ENCODE assay signal across 8 cellular contexts in the genomic region with DNA sequence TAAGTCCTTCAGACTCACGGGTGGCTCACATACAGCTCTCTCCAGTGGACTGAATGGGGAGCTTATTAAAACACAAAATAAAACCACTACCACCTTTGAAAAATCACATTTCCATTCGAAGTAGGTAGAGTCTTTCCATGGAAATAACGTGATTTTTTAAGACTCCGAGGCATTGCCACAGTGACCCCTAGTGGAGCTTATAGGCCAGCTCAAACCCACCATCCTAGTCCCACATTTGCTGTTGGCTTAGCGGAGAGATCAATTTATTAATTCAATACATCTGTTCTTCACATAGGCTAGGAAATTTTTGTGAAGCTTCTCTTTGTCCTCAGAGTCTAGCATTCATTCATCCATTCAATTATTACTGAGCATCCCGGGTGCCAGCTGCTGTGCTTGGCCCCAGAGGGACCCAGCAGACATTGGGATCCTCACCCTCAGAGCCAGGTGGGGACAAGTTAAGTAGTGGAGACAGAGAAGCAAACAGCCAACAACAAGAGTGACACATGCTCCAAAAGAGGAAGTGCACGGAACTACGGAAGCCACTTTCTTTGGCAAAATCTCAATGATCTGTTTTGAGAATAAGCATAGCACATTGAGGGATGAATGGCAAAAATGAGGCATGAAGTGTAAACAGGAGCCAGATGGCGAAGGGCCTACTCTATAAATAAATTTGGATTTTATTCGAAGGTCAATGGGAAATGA. TPM values are rescaled to one million over a fixed set of nuclear protein-coding genes. Genes with fewer than 3 reads are reported as not detected.
A peak's percentile ranks its signal among the peaks of the same experiment; 100 is the strongest.
DNase-seq lines count a peak whose midpoint lies in the region; ATAC-seq, FAIRE-seq and TF ChIP-seq lines count a peak whose summit lies in the region.

No MANE protein-coding gene starts in this region.

- ATAC-seq in left lobe of liver (peak; percentile 74), HG02852 (IDR thresholded peaks at IDR 0.05; ENCODE audit: unreplicated experiment) (no peak)

- no peak overlapping the region for H3K9ac ChIP-seq in astrocyte (ENCODE audit: low read length)

- H4K20me1 ChIP-seq in astrocyte (ENCODE audit: insufficient read depth, low read length): no peaks in the 10 kb centered on the region

- no peak overlapping the region for H3K27ac Mint-ChIP-seq in astrocyte (ENCODE audit: unreplicated experiment)

- no peaks in the 10 kb centered on the region for H3K9me3 ChIP-seq in astrocyte (ENCODE audit: insufficient read depth, low read depth, low read length)

- peaks cover 24% of the 10 kb centered on the region for H3K4me1 Mint-ChIP-seq in astrocyte (ENCODE audit: low read depth, unreplicated experiment)

- H3K4me3 ChIP-seq in astrocyte (ENCODE audit: insufficient read depth, low read depth, low read length): no peak overlapping the region

- H3K27me3 ChIP-seq in astrocyte (ENCODE audit: insufficient read depth, low read length): no peaks in the 10 kb centered on the region

- FAIRE-seq in astrocyte (lab: Jason Lieb, UNC): no peak

- H3K27ac ChIP-seq in astrocyte (ENCODE audit: low read depth, low read length): peak overlapping the region; percentile 27

- no peaks in the 10 kb centered on the region for H3K27me3 Mint-ChIP-seq in astrocyte (ENCODE audit: low read depth, unreplicated experiment)

- peak overlapping the region; percentile 28 for H3K4me2 ChIP-seq in astrocyte (ENCODE audit: low read length)

- H3K36me3 ChIP-seq in astrocyte (ENCODE audit: insufficient read depth, low read length): no peaks in the 10 kb centered on the region

- DNase-seq in stimulated activated CD4-positive, alpha-beta T cell treated with anti-CD3 and anti-CD28 coated beads, Interleukin-12 subunit alpha, Interleukin-12 subunit beta, amount 100 ng/mL, for 48 hours (ENCODE audit: low read depth in 2 of 3, low spot score in 1 of 3): peak in 2 of 3 donors; percentile 10 to 20
- DNase-seq in stimulated activated CD4-positive, alpha-beta T cell treated with anti-CD3 and anti-CD28 coated beads, Interleukin-12 subunit alpha, Interleukin-12 subunit beta, amount 100 ng/mL, for 4 hours: no peak
- DNase-seq in NCI-H446 treated with DMSO at 0.1 percent for 48 hours (lab: John Stamatoyannopoulos, UW) (peak; percentile 96), astrocyte (ENCODE audit: low read depth) (peak; percentile 63), left lobe of liver (ENCODE audit: low spot score) (no peak), NCI-H1436 treated with DMSO at 0.1 percent for 48 hours (lab: John Stamatoyannopoulos, UW) (no peak), EL (no peak)

- H3K4me3 Mint-ChIP-seq in astrocyte (ENCODE audit: unreplicated experiment): no peak overlapping the region

- H3K79me2 ChIP-seq in astrocyte (ENCODE audit: insufficient read depth, low read length): no peaks in the 10 kb centered on the region

- H3K4me1 ChIP-seq in astrocyte (ENCODE audit: insufficient read depth, low read length): peaks cover 41% of the 10 kb centered on the region

- no peaks in the 10 kb centered on the region for H3K36me3 Mint-ChIP-seq in astrocyte (ENCODE audit: low read depth, unreplicated experiment)

- H2AFZ ChIP-seq in astrocyte (ENCODE audit: low read depth, low read length): peak overlapping the region; percentile 29

- peak; percentile 58 for TF ChIP-seq CTCF in astrocyte (IDR thresholded peaks at IDR 0.05; ENCODE audit: insufficient read depth, low read depth, low read length)

- peaks cover 13% of the 10 kb centered on the region for H3K9me3 Mint-ChIP-seq in astrocyte (ENCODE audit: unreplicated experiment)

RNA-seq across cellular contexts. Expression of a gene that starts 10.2 kb away (rescaled TPM):
- total RNA-seq in astrocyte: 3.3 and 5.0 TPM in 2 replicates
- 0.23 TPM for total RNA-seq in left lobe of liver

Comparison
In these comparisons a context has a peak if more than half of its experiments do, and no peak if none do; other contexts are left out.
1. DNase-seq: peak in stimulated activated CD4-positive, alpha-beta T cell treated with anti-CD3 and anti-CD28 coated beads, Interleukin-12 subunit alpha, Interleukin-12 subunit beta, amount 100 ng/mL, for 48 hours (2 of 3), NCI-H446 treated with DMSO at 0.1 percent for 48 hours (single experiment) and astrocyte (single experiment); none in stimulated activated CD4-positive, alpha-beta T cell treated with anti-CD3 and anti-CD28 coated beads, Interleukin-12 subunit alpha, Interleukin-12 subunit beta, amount 100 ng/mL, for 4 hours (single experiment), left lobe of liver (single experiment), NCI-H1436 treated with DMSO at 0.1 percent for 48 hours (single experiment) and EL (single experiment).